17 cellular contexts compared by ENCODE assay signal in genomic region chr6:64459411-64459810, GRCh38.
A peak's percentile ranks its signal among the peaks of the same experiment; 100 is the strongest.
DNase-seq lines count a peak whose midpoint lies in the region; ATAC-seq and TF ChIP-seq lines count a peak whose summit lies in the region.
"Had no signal": no experiment of that assay in that cellular context is flagged by ENCODE, and none has a peak within 500 bp of the region (broad histone marks: within the 10 kb centered on the region; RNA-seq: fewer than 3 reads in every experiment).

No MANE protein-coding gene starts in this region.

- H3K27me3 ChIP-seq in cardiac muscle cell (no peaks in the 10 kb centered on the region), mesendoderm (ENCODE audit: insufficient read depth, low read length, poor library complexity) (no peaks in the 10 kb centered on the region), HAP-1 (ENCODE audit: low read depth) (no peaks in the 10 kb centered on the region), aorta (ENCODE audit: control insufficient read depth in 1 of 2, insufficient read depth in 2 of 2, low read length in 1 of 2) (no peaks in the 10 kb centered on the region)
- H3K27me3 ChIP-seq: SJSA1 had no signal

- H3K4me3 ChIP-seq in cardiac muscle cell = no peak overlapping the region
- no peak overlapping the region for H3K4me3 ChIP-seq in mesendoderm (ENCODE audit: low read length)
- no peak overlapping the region for H3K4me3 ChIP-seq in HAP-1
- H3K4me3 ChIP-seq in aorta (ENCODE audit: low read length in 2 of 2) = no peak overlapping the region
- H3K4me3 ChIP-seq: K562, PC-9, SJSA1 had no signal

- intact Hi-C loops in cardiac septum (cut with DNase I) (no loop called here), aorta (cut with DNase I) (no loop called here)

- H3K9me3 ChIP-seq in cardiac muscle cell (ENCODE audit: low read depth) = no peaks in the 10 kb centered on the region
- H3K9me3 ChIP-seq in HAP-1 = no peaks in the 10 kb centered on the region
- H3K9me3 ChIP-seq in aorta (ENCODE audit: control insufficient read depth, low read length) = no peaks in the 10 kb centered on the region
- H3K9me3 ChIP-seq: SJSA1 had no signal

- ATAC-seq in HG02642 (IDR thresholded peaks at IDR 0.05; ENCODE audit: poor library complexity, unreplicated experiment) (no peak), aorta (ENCODE audit: low FRiP score) (no peak)
- ATAC-seq: CD8-positive, alpha-beta T cell; K562 had no signal

- no peak overlapping the region for H3K4ac ChIP-seq in mesendoderm (ENCODE audit: low read depth, low read length)

- H3K23ac ChIP-seq in mesendoderm (ENCODE audit: low read length) = no peak overlapping the region

- H3K18ac ChIP-seq in mesendoderm (ENCODE audit: low read length) = no peak overlapping the region

- H3K56ac ChIP-seq in mesendoderm (ENCODE audit: low read length) = no peak overlapping the region

- TF ChIP-seq CTCF in cardiac muscle cell (IDR thresholded peaks at IDR 0.05; ENCODE audit: low read depth, low read length) = no peak

- DNase-seq in cardiac muscle cell (ENCODE audit: low read depth in 1 of 2, low spot score in 1 of 2) (peak; percentile 4 to 12), cardiac septum (ENCODE audit: low spot score) (no peak), UCSD-AML1 (lab: John Stamatoyannopoulos, UW; ENCODE audit: unreplicated experiment) (peak; percentile 12), mesendoderm (peak; percentile 0), NCI-H524 (lab: John Stamatoyannopoulos, UW) (no peak), HAP-1 (ENCODE audit: low spot score in 2 of 2) (no peak), aorta (no peak)
- DNase-seq: 8988T; CD8-positive, alpha-beta T cell; H7; NCI-H1048; NCI-H146; NCI-H82; PC-9 had no signal

- in situ Hi-C loops in HAP-1 (cut with MboI; ENCODE audit: low sequenced_read_pairs) = no loop called here

- H2BK120ac ChIP-seq in mesendoderm (ENCODE audit: low read depth, low read length) = no peak overlapping the region

- no peak overlapping the region for H4K5ac ChIP-seq in mesendoderm (ENCODE audit: low read length)

- no CpG with 5 or more reads among the region's 1 CpG for WGBS in mesendoderm (ENCODE audit: extremely low coverage, insufficient coverage, low lambda C conversion rate)
- WGBS in aorta, 2 donors = 61 to 67% methylated on average over 1 of the region's 1 CpG

- H2BK5ac ChIP-seq in mesendoderm (ENCODE audit: low read length) = no peak overlapping the region

- H3K9ac ChIP-seq in mesendoderm (ENCODE audit: low read length) = no peak overlapping the region

- no peak overlapping the region for H3K4me2 ChIP-seq in mesendoderm (ENCODE audit: low read length)
- H3K4me2 ChIP-seq: PC-9 had no signal

- H3K4me1 ChIP-seq in cardiac muscle cell (ENCODE audit: low read depth) = no peaks in the 10 kb centered on the region
- H3K4me1 ChIP-seq in mesendoderm (ENCODE audit: control insufficient read depth, low read depth, low read length) = no peaks in the 10 kb centered on the region
- H3K4me1 ChIP-seq in HAP-1 = no peaks in the 10 kb centered on the region
- no peaks in the 10 kb centered on the region for H3K4me1 ChIP-seq in aorta (ENCODE audit: control insufficient read depth in 1 of 2, insufficient read depth in 2 of 2, low read length in 2 of 2)
- H3K4me1 ChIP-seq: SJSA1 had no signal

- no peak overlapping the region for H2AK5ac ChIP-seq in mesendoderm (ENCODE audit: low read length)

- H4K8ac ChIP-seq in mesendoderm (ENCODE audit: low read depth, low read length) = no peak overlapping the region

- H3K27ac ChIP-seq in cardiac muscle cell (no peak overlapping the region), mesendoderm (ENCODE audit: low read depth, low read length) (no peak overlapping the region), aorta (ENCODE audit: low read depth in 1 of 2, low read length in 2 of 2) (no peak overlapping the region)
- H3K27ac ChIP-seq: PC-9, SJSA1 had no signal

- H3K79me1 ChIP-seq in mesendoderm (ENCODE audit: low read length) = no peaks in the 10 kb centered on the region

- H3K36me3 ChIP-seq in cardiac muscle cell (no peaks in the 10 kb centered on the region), mesendoderm (ENCODE audit: control insufficient read depth, insufficient read depth, low read length) (no peaks in the 10 kb centered on the region), HAP-1 (replicated peaks) (no peaks in the 10 kb centered on the region), aorta (ENCODE audit: control insufficient read depth in 1 of 2, insufficient read depth in 2 of 2, low read length in 1 of 2) (no peaks in the 10 kb centered on the region)
- H3K36me3 ChIP-seq: SJSA1 had no signal

- no peak overlapping the region for H2BK15ac ChIP-seq in mesendoderm (replicated peaks; ENCODE audit: low read depth)

- H3K79me2 ChIP-seq in mesendoderm (ENCODE audit: control insufficient read depth, insufficient read depth, low read length) = no peaks in the 10 kb centered on the region

Comparison
In these comparisons a context has a peak if more than half of its experiments do, and no peak if none do; other contexts are left out.
1. DNase-seq: peak in cardiac muscle cell (2 of 2), UCSD-AML1 (single experiment) and mesendoderm (single experiment); none in cardiac septum (single experiment), NCI-H524 (0 of 2), HAP-1 (0 of 2) and aorta (0 of 2).